Comparison of ENCODE assay signal across 11 cellular contexts in genomic region chrX:116480059-116480458, GRCh38. TPM values are rescaled to one million over a fixed set of nuclear protein-coding genes. Genes with fewer than 3 reads are reported as not detected.
"Had no signal": no experiment of that assay in that cellular context is flagged by ENCODE, and none has a peak within 500 bp of the region (broad histone marks: within the 10 kb centered on the region; RNA-seq: fewer than 3 reads in every experiment).

No MANE protein-coding gene starts in this region.

- DNase-seq: H9, HCEC 1CT, HFFc6, Kasumi-1, KG1 had no signal

- H3K4me2 ChIP-seq: GM23338 had no signal

- ATAC-seq: GM23338, K562 had no signal

- FAIRE-seq: H1, H54, HTR-8/SVneo, K562 had no signal

- H3K4me3 ChIP-seq: GM23338, K562 had no signal

RNA-seq across cellular contexts. Expression of gene CT83, which starts 17.3 kb away (rescaled TPM):
- total RNA-seq: GM23338, H1, H9, HFFc6, HT-29, K562 had no signal
- polyA plus RNA-seq: GM23338, H1, K562 had no signal

RNA-seq across cellular contexts. Expression of gene SLC6A14, which starts 43.7 kb away (rescaled TPM):
- total RNA-seq: GM23338, H1, H9, HFFc6 had no signal
- polyA plus RNA-seq: GM23338, H1, K562 had no signal
